32 cellular contexts compared by ENCODE assay signal in the genomic region with DNA sequence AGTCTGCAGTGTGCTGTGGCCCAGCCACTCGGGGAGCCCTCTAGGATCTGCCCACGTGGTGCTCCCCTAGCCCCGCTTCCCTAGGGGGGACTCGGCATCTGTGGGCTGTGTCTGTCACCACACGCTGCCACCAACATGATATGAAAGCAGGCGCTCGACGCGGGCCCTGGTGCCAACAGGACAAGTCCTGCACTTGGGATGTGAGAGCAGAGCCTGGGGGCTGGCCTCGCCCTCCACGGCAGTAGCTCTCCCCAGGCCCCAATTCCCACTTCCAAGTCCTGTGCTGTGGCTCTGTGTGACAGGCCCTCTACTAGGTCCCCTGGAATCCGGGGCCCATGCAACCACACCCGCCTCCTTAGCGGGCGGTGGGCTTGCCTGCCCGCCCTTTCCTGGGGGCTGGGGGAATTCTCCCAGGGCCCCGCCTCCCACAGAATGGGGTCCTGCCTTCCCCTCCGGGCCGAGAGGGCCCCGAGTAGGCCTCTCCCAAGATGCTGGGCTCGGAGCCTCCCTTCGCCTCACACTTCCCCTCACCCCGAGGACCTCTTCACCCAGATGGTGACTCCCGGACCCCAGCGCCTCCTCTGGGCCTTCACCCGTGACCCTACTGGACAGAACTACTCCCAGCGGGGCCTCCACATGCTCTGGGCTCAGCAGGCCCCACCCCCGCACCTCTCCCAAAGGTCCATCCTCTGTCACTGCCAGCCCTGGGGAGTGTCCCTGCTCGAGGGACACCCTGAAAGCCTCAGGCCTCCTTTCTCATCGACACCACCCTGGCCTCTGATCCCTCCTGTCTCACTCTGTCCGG. TPM values are rescaled to one million over a fixed set of nuclear protein-coding genes. Genes with fewer than 3 reads are reported as not detected.
A peak's percentile ranks its signal among the peaks of the same experiment; 100 is the strongest.
DNase-seq lines count a peak whose midpoint lies in the region; ATAC-seq, FAIRE-seq and TF ChIP-seq lines count a peak whose summit lies in the region.
"Had no signal": no experiment of that assay in that cellular context is flagged by ENCODE, and none has a peak within 500 bp of the region (broad histone marks: within the 10 kb centered on the region; RNA-seq: fewer than 3 reads in every experiment).

No MANE protein-coding gene starts in this region.

- no peak for ATAC-seq in activated CD4-positive, alpha-beta T cell treated with anti-CD3 and anti-CD28 coated beads for 36 hours
- ATAC-seq: activated CD4-positive, CD25-positive, alpha-beta regulatory T cell treated with anti-CD3 and anti-CD28 coated beads, Interleukin-2, amount 50 U/mL, for 24 hours; gastroesophageal sphincter; GM23338; SK-N-SH treated with all-trans-retinoic acid at 6 μM for 48 hours; stimulated activated naive CD8-positive, alpha-beta T cell treated with anti-CD3 and anti-CD28 coated beads, Interleukin-15, Interleukin-2, amounts not matched to agents 100 U/mL and 50 U/mL, for 24 hours had no signal

- H4K8ac ChIP-seq in H9 (replicated peaks; ENCODE audit: insufficient read length, low read depth, low read length) (no peak overlapping the region), neuronal stem cell (ENCODE audit: low read depth, low read length) (no peak overlapping the region)

- POLR2A ChIA-PET in activated CD4-positive, alpha-beta T cell treated with anti-CD3 and anti-CD28 coated beads for 36 hours (lab: Charles Lee), result no interaction called here

- H2BK20ac ChIP-seq in H9 (ENCODE audit: low read depth, low read length, poor library complexity, severe bottlenecking), result no peak overlapping the region

- WGBS in H9 (ENCODE audit: extremely low coverage, insufficient read length, low lambda C conversion rate), result no CpG with 5 or more reads among the region's 31 CpGs
- WGBS in neuronal stem cell (ENCODE audit: extremely low coverage in 2 of 2, insufficient read length in 2 of 2, insufficient replicate concordance in 1 of 2), 2 donors, result no CpG with 5 or more reads among the region's 31 CpGs

- no peaks in the 10 kb centered on the region for H3K9me3 Mint-ChIP-seq in activated CD4-positive, alpha-beta T cell treated with anti-CD3 and anti-CD28 coated beads for 36 hours (ENCODE audit: low read depth)
- no peaks in the 10 kb centered on the region for H3K9me3 Mint-ChIP-seq in H9
- peaks cover 1% of the 10 kb centered on the region for H3K9me3 Mint-ChIP-seq in glutamatergic neuron (ENCODE audit: unreplicated experiment)
- H3K9me3 Mint-ChIP-seq: activated CD4-positive, alpha-beta memory T cell treated with anti-CD3 and anti-CD28 coated beads for 36 hours; brain; GM23338; HFFc6; T-helper 1 cell treated with Interleukin-12 subunit alpha and Interleukin-12 subunit beta and Interleukin-4 antibody, amounts not matched to agents 30 μg/mL and 1 μg/mL, for 36 hours had no signal

- peak; percentile 1 for DNase-seq in activated CD4-positive, alpha-beta T cell treated with anti-CD3 and anti-CD28 coated beads for 48 hours
- no peak for DNase-seq in activated CD4-positive, alpha-beta T cell treated with anti-CD3 and anti-CD28 coated beads for 36 hours
- DNase-seq in H9, result no peak
- DNase-seq in glutamatergic neuron, result no peak
- no peak for DNase-seq in neuronal stem cell (ENCODE audit: low spot score)
- DNase-seq in kidney tubule cell (ENCODE audit: low spot score), result no peak
- DNase-seq in NK-92 (lab: John Stamatoyannopoulos, UW; ENCODE audit: unreplicated experiment), result no peak
- DNase-seq in GM12891 (ENCODE audit: insufficient read length, low spot score), result no peak
- DNase-seq: activated CD4-positive, alpha-beta memory T cell treated with anti-CD3 and anti-CD28 coated beads for 36 hours; activated naive CD4-positive, alpha-beta T cell treated with Interleukin-2 at 50 U/mL for 16 hours; CD4-positive, CD25-positive, alpha-beta regulatory T cell; DND-41; GF-D8; HFFc6; hypothalamus; NCI-H1048; NCI-H1694 treated with DMSO at 0.1 percent for 48 hours; NCI-H2171; stimulated activated naive CD8-positive, alpha-beta T cell treated with anti-CD3 and anti-CD28 coated beads, Interleukin-15, Interleukin-2, amounts not matched to agents 100 U/mL and 50 U/mL, for 24 hours had no signal

- H3K79me1 ChIP-seq in H9 (ENCODE audit: insufficient read depth, low read depth, low read length, poor library complexity, severe bottlenecking) (no peaks in the 10 kb centered on the region), neuronal stem cell (ENCODE audit: low read depth, low read length) (peaks cover 13% of the 10 kb centered on the region)

- no peak overlapping the region for H3T11ph ChIP-seq in H9 (ENCODE audit: low read length)

- no peak for TF ChIP-seq POLR2A in GM12891 (IDR thresholded peaks at IDR 0.05; ENCODE audit: low read depth, low read length)

- no peaks in the 10 kb centered on the region for H3K79me2 ChIP-seq in H9 (ENCODE audit: insufficient read depth, low read length)

- H4K91ac ChIP-seq in H9 (ENCODE audit: insufficient read length, low read depth, low read length) (no peak overlapping the region), neuronal stem cell (ENCODE audit: low read depth, low read length, poor library complexity) (no peak overlapping the region)

- H2BK15ac ChIP-seq in H9 (ENCODE audit: low read depth, low read length) (no peak overlapping the region), neuronal stem cell (ENCODE audit: low read length) (no peak overlapping the region)

- H3K36me3 ChIP-seq in neuronal stem cell (replicated peaks in 1 of 2; ENCODE audit: control insufficient read depth in 2 of 2, insufficient read depth in 2 of 2, low read length in 2 of 2), result peaks cover 62 to 96% of the 10 kb centered on the region in 2 donors

- H3K56ac ChIP-seq in H9 (ENCODE audit: insufficient read length, low read depth, low read length), result no peak overlapping the region

- no peak for FAIRE-seq in GM12891 (lab: Jason Lieb, UNC)
- FAIRE-seq: endothelial cell of umbilical vein, TTC549, urothelium cell line had no signal

- no peak overlapping the region for H2BK12ac ChIP-seq in H9 (ENCODE audit: insufficient read length, low read depth, low read length)
- no peak overlapping the region for H2BK12ac ChIP-seq in neuronal stem cell (ENCODE audit: low read length)

- H3K4me1 ChIP-seq in H9 (ENCODE audit: insufficient read depth, low read length), result no peaks in the 10 kb centered on the region; the same call in 1 of the 2 replicates
- H3K4me1 ChIP-seq in neuronal stem cell (ENCODE audit: control insufficient read depth in 2 of 2, insufficient read depth in 1 of 2, low read depth in 1 of 2, low read length in 2 of 2), result peaks cover 0 to 1% of the 10 kb centered on the region in 2 donors
- H3K4me1 ChIP-seq: gastroesophageal sphincter had no signal

- no peak overlapping the region for H3K4me2 ChIP-seq in H9 (ENCODE audit: insufficient read depth, insufficient read length, low read length)
- no peak overlapping the region for H3K4me2 ChIP-seq in neuronal stem cell (ENCODE audit: insufficient read depth, low read length, poor library complexity, severe bottlenecking)
- H3K4me2 ChIP-seq: GM23338 had no signal

- no peak overlapping the region for H3K4me3 Mint-ChIP-seq in activated CD4-positive, alpha-beta T cell treated with anti-CD3 and anti-CD28 coated beads for 36 hours
- H3K4me3 Mint-ChIP-seq in H9 (no peak overlapping the region), glutamatergic neuron (ENCODE audit: unreplicated experiment) (no peak overlapping the region)
- H3K4me3 Mint-ChIP-seq: activated CD4-positive, alpha-beta memory T cell treated with anti-CD3 and anti-CD28 coated beads for 36 hours; brain; GM23338; HFFc6; T-helper 1 cell treated with Interleukin-12 subunit alpha and Interleukin-12 subunit beta and Interleukin-4 antibody, amounts not matched to agents 30 μg/mL and 1 μg/mL, for 36 hours had no signal

- H3K36me3 Mint-ChIP-seq in activated CD4-positive, alpha-beta T cell treated with anti-CD3 and anti-CD28 coated beads for 36 hours (ENCODE audit: low read depth), result peaks cover 20% of the 10 kb centered on the region
- H3K36me3 Mint-ChIP-seq in H9 (ENCODE audit: insufficient read depth in 1 of 3, low read depth in 3 of 3) (peaks cover 25 to 68% (median 66%) of the 10 kb centered on the region in 3 experiments), glutamatergic neuron (ENCODE audit: unreplicated experiment) (no peaks in the 10 kb centered on the region)

- no peaks in the 10 kb centered on the region for H3K4me1 Mint-ChIP-seq in activated CD4-positive, alpha-beta T cell treated with anti-CD3 and anti-CD28 coated beads for 36 hours
- H3K4me1 Mint-ChIP-seq in H9, result peaks cover 0 to 1% of the 10 kb centered on the region in 2 experiments; a peak in 1 of 4 replicates
- peaks cover 13% of the 10 kb centered on the region for H3K4me1 Mint-ChIP-seq in glutamatergic neuron (ENCODE audit: low read depth, unreplicated experiment)
- H3K4me1 Mint-ChIP-seq: brain; CD4-positive, CD25-positive, alpha-beta regulatory T cell had no signal

- intact Hi-C loops in activated CD4-positive, alpha-beta T cell treated with anti-CD3 and anti-CD28 coated beads for 36 hours (cut with DNase I, micrococcal nuclease), result no loop called here

- no peak overlapping the region for H3K23ac ChIP-seq in H9 (ENCODE audit: insufficient read length, low read depth, low read length)
- no peak overlapping the region for H3K23ac ChIP-seq in neuronal stem cell (ENCODE audit: low read depth, low read length, poor library complexity)

- TF ChIP-seq CTCF in H9 (conservative IDR thresholded peaks at IDR 0.05) (no peak), glutamatergic neuron (IDR thresholded peaks at IDR 0.05; ENCODE audit: partially characterized antibody, unreplicated experiment) (no peak)

- CTCF ChIA-PET in activated CD4-positive, alpha-beta T cell treated with anti-CD3 and anti-CD28 coated beads for 36 hours (lab: Charles Lee), result no interaction called here

- no peaks in the 10 kb centered on the region for H4K20me1 ChIP-seq in H9 (ENCODE audit: control insufficient read depth, insufficient read depth, insufficient read length)

- H3K14ac ChIP-seq in H9 (ENCODE audit: insufficient read depth, low read length), result no peak overlapping the region
- no peak overlapping the region for H3K14ac ChIP-seq in neuronal stem cell (ENCODE audit: low read length)

- no peak overlapping the region for H3K9ac ChIP-seq in H9 (ENCODE audit: extremely low read depth, insufficient read length, low read length)
- H3K9ac ChIP-seq in neuronal stem cell (ENCODE audit: low read depth, low read length, poor library complexity), result no peak overlapping the region

- H3K27me3 ChIP-seq in H9 (ENCODE audit: insufficient read depth, low read length) (no peaks in the 10 kb centered on the region), neuronal stem cell (ENCODE audit: control insufficient read depth in 3 of 3, insufficient read depth in 3 of 3, low read depth in 1 of 3, low read length in 3 of 3) (no peaks in the 10 kb centered on the region)
- H3K27me3 ChIP-seq: gastroesophageal sphincter had no signal

- H3K27ac ChIP-seq in H9 (ENCODE audit: insufficient read length, low read depth, low read length) (no peak overlapping the region), neuronal stem cell (replicated peaks; ENCODE audit: low read length) (no peak overlapping the region)
- H3K27ac ChIP-seq: 22Rv1, gastroesophageal sphincter, RWPE1 had no signal

- H2BK120ac ChIP-seq in H9 (ENCODE audit: low read depth, low read length, poor library complexity, severe bottlenecking) (no peak overlapping the region), neuronal stem cell (ENCODE audit: low read depth, low read length) (no peak overlapping the region)

- H3K27ac Mint-ChIP-seq in activated CD4-positive, alpha-beta T cell treated with anti-CD3 and anti-CD28 coated beads for 36 hours, result no peak overlapping the region
- H3K27ac Mint-ChIP-seq in H9, result peak overlapping the region in 2 of 3 experiments; percentile 50 to 65; a peak in 2 of 7 replicates
- peak overlapping the region; percentile 60 for H3K27ac Mint-ChIP-seq in glutamatergic neuron (ENCODE audit: unreplicated experiment)
- H3K27ac Mint-ChIP-seq: activated CD4-positive, alpha-beta memory T cell treated with anti-CD3 and anti-CD28 coated beads for 36 hours; CD4-positive, CD25-positive, alpha-beta regulatory T cell; GM23338; HFFc6; T-helper 1 cell treated with Interleukin-12 subunit alpha and Interleukin-12 subunit beta and Interleukin-4 antibody, amounts not matched to agents 30 μg/mL and 1 μg/mL, for 36 hours had no signal

- H2BK5ac ChIP-seq in H9 (ENCODE audit: insufficient read length, low read length) (no peak overlapping the region), neuronal stem cell (ENCODE audit: low read length) (peak overlapping the region; percentile 39)

- H3K9me3 ChIP-seq in H9 (ENCODE audit: control insufficient read depth, low read depth, low read length) (no peaks in the 10 kb centered on the region), neuronal stem cell (replicated peaks in 1 of 2; ENCODE audit: control insufficient read depth in 2 of 2, insufficient read depth in 1 of 2, low read depth in 1 of 2, low read length in 2 of 2) (no peaks in the 10 kb centered on the region)
- H3K9me3 ChIP-seq: gastroesophageal sphincter had no signal

- H3K4ac ChIP-seq in H9 (ENCODE audit: low read depth, low read length) (no peak overlapping the region), neuronal stem cell (ENCODE audit: low read length) (no peak overlapping the region)

- no peaks in the 10 kb centered on the region for H3K27me3 Mint-ChIP-seq in activated CD4-positive, alpha-beta T cell treated with anti-CD3 and anti-CD28 coated beads for 36 hours
- H3K27me3 Mint-ChIP-seq in H9 (ENCODE audit: low read depth) (no peaks in the 10 kb centered on the region; the same call in 1 of the 2 replicates), glutamatergic neuron (ENCODE audit: unreplicated experiment) (peaks cover 6% of the 10 kb centered on the region)
- H3K27me3 Mint-ChIP-seq: activated CD4-positive, alpha-beta memory T cell treated with anti-CD3 and anti-CD28 coated beads for 36 hours; CD4-positive, CD25-positive, alpha-beta regulatory T cell had no signal

- H4K5ac ChIP-seq in H9 (ENCODE audit: insufficient read length, low read depth, low read length), result no peak overlapping the region

- H2AFZ ChIP-seq in H9 (ENCODE audit: low read length) (no peak overlapping the region), neuronal stem cell (ENCODE audit: low read length) (no peak overlapping the region)
- H2AFZ ChIP-seq: GM23338 had no signal

- no peaks in the 10 kb centered on the region for H3K23me2 ChIP-seq in H9 (ENCODE audit: insufficient read length, low read depth, low read length, poor library complexity, severe bottlenecking)

- H3K18ac ChIP-seq in H9 (ENCODE audit: insufficient read length, low read depth, low read length), result no peak overlapping the region
- H3K18ac ChIP-seq in neuronal stem cell (ENCODE audit: low read length), result no peak overlapping the region

- H3K4me3 ChIP-seq in neuronal stem cell (ENCODE audit: low read length in 2 of 2), result no peak overlapping the region
- H3K4me3 ChIP-seq: gastroesophageal sphincter, GM23338 had no signal

- H2AK5ac ChIP-seq in H9 (ENCODE audit: insufficient read length, low read length) (no peak overlapping the region), neuronal stem cell (ENCODE audit: low read depth, low read length) (no peak overlapping the region)

RNA-seq across cellular contexts. Expression of a gene that starts 11.2 kb away (rescaled TPM):
- total RNA-seq in activated CD4-positive, alpha-beta T cell treated with anti-CD3 and anti-CD28 coated beads for 36 hours, result 10 to 100 TPM; 50.8 to 53.4 TPM
- 84.3 and 85.9 TPM in 2 replicates for total RNA-seq in H9 (2021)
- 68.5 TPM for total RNA-seq in glutamatergic neuron (ENCODE audit: unreplicated experiment)
- polyA plus RNA-seq in neuronal stem cell (2013, experiment 1 of 2), result 56.9 TPM
- 58.7 TPM for polyA plus RNA-seq in neuronal stem cell (2013, experiment 2 of 2)
- polyA plus RNA-seq in GM12891 (2012; ENCODE audit: low read depth, missing spikeins), result 46.7 TPM

RNA-seq across cellular contexts. Expression of a gene that starts 57.9 kb away (rescaled TPM):
- total RNA-seq in activated CD4-positive, alpha-beta T cell treated with anti-CD3 and anti-CD28 coated beads for 36 hours, result not detected
- 0.26 TPM in 1 of 2 replicates, not detected in the other for total RNA-seq in H9 (2021)
- total RNA-seq in glutamatergic neuron (ENCODE audit: unreplicated experiment), result 5.1 TPM
- polyA plus RNA-seq in neuronal stem cell (2013, experiment 1 of 2), result 0.14 TPM
- polyA plus RNA-seq in neuronal stem cell (2013, experiment 2 of 2), result 0.11 TPM
- polyA plus RNA-seq in GM12891 (2012; ENCODE audit: low read depth, missing spikeins), result 0.98 TPM
- total RNA-seq: activated CD4-positive, alpha-beta memory T cell treated with anti-CD3 and anti-CD28 coated beads for 36 hours; CD4-positive, CD25-positive, alpha-beta regulatory T cell; endothelial cell of umbilical vein; HFFc6; mesenteric fat pad; omental fat pad had no signal
- polyA plus RNA-seq: endothelial cell of umbilical vein had no signal
